31 cellular contexts compared by ENCODE assay signal in the genomic region with DNA sequence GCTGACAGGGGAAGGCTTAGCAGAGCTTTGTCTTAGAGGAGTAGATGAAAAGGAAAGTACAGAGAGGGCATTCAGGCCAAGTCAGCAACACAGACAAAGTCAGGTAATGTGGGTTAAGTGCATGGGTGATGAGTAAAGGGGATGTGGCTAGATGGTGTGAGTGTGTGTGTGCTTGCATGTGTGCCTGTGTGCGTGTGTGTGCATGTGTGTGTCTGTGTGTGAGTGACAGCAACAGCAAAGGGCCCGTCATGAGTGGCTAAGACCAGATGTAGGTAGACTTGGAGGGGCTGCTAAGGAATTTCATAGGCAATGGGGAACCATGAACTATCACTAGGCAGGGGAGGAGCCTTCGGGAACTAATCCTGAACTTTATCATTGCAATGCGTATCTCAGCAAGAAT. TPM values are rescaled to one million over a fixed set of nuclear protein-coding genes. Genes with fewer than 3 reads are reported as not detected.
"Had no signal": no experiment of that assay in that cellular context is flagged by ENCODE, and none has a peak within 500 bp of the region (broad histone marks: within the 10 kb centered on the region; RNA-seq: fewer than 3 reads in every experiment).

No MANE protein-coding gene starts in this region.

- H3K9ac ChIP-seq: parathyroid adenoma had no signal

- H3K9me3 ChIP-seq: esophagus muscularis mucosa, gastroesophageal sphincter, heart left ventricle, neutrophil, prostate gland, right atrium auricular region, thyroid gland, vagina had no signal

- H3K4me3 Mint-ChIP-seq: natural killer cell; stimulated activated effector memory CD8-positive, alpha-beta T cell treated with anti-CD3 and anti-CD28 coated beads, Interleukin-12 subunit alpha, Interleukin-12 subunit beta, amount 100 ng/mL, for 72 hours had no signal

- H3K4me3 ChIP-seq: dorsolateral prefrontal cortex, esophagus muscularis mucosa, gastroesophageal sphincter, heart left ventricle, hepatocyte, lung, prostate gland, right atrium auricular region, smooth muscle cell, stomach, thyroid gland, vagina had no signal

- H3K4me2 ChIP-seq: hepatocyte, smooth muscle cell had no signal

- H2AFZ ChIP-seq: hepatocyte, parathyroid adenoma had no signal

- H3K4me1 ChIP-seq: foreskin keratinocyte, gastroesophageal sphincter, parathyroid adenoma, prostate gland had no signal

- H3K9me3 Mint-ChIP-seq: natural killer cell; stimulated activated effector memory CD8-positive, alpha-beta T cell treated with anti-CD3 and anti-CD28 coated beads, Interleukin-12 subunit alpha, Interleukin-12 subunit beta, amount 100 ng/mL, for 72 hours had no signal

- ATAC-seq: foreskin keratinocyte; gastroesophageal sphincter; heart left ventricle; left lobe of liver; natural killer cell; sciatic nerve; stimulated activated effector memory CD8-positive, alpha-beta T cell treated with anti-CD3 and anti-CD28 coated beads, Interleukin-12 subunit alpha, Interleukin-12 subunit beta, amount 100 ng/mL, for 72 hours had no signal

- H3K79me2 ChIP-seq: hepatocyte, parathyroid adenoma had no signal

- H3K27me3 ChIP-seq: thyroid gland had no signal

- DNase-seq: effector CD4-positive, alpha-beta T cell; kidney; natural killer cell; stimulated activated CD4-positive, alpha-beta T cell treated with anti-CD3 and anti-CD28 coated beads, Interleukin-2, amount 100 ng/mL, for 24 hours; stimulated activated CD4-positive, alpha-beta T cell treated with anti-CD3 and anti-CD28 coated beads, Interleukin-4, amount 100 ng/mL, for 24 hours; stimulated activated naive CD4-positive, alpha-beta T cell treated with Interleukin-2 at 50 U/mL for 16 hours; stomach; thyroid gland; trophoblast cell had no signal

- FAIRE-seq: colon, kidney had no signal

- H3K36me3 ChIP-seq: esophagus muscularis mucosa, gastroesophageal sphincter, heart left ventricle, neutrophil, prostate gland, right atrium auricular region, stomach, thyroid gland, vagina had no signal

- H3K27ac ChIP-seq: dorsolateral prefrontal cortex, epithelial cell of prostate, esophagus muscularis mucosa, foreskin keratinocyte, gastroesophageal sphincter, heart left ventricle, hepatocyte, neutrophil, parathyroid adenoma, prostate gland, right atrium auricular region, stomach, thyroid gland, vagina had no signal

- H3K27ac Mint-ChIP-seq: natural killer cell; stimulated activated effector memory CD8-positive, alpha-beta T cell treated with anti-CD3 and anti-CD28 coated beads, Interleukin-12 subunit alpha, Interleukin-12 subunit beta, amount 100 ng/mL, for 72 hours had no signal

- H3K36me3 Mint-ChIP-seq: natural killer cell; stimulated activated effector memory CD8-positive, alpha-beta T cell treated with anti-CD3 and anti-CD28 coated beads, Interleukin-12 subunit alpha, Interleukin-12 subunit beta, amount 100 ng/mL, for 72 hours had no signal

- H3K4me1 Mint-ChIP-seq: natural killer cell; stimulated activated effector memory CD8-positive, alpha-beta T cell treated with anti-CD3 and anti-CD28 coated beads, Interleukin-12 subunit alpha, Interleukin-12 subunit beta, amount 100 ng/mL, for 72 hours had no signal

RNA-seq across cellular contexts. Expression of gene GPR78, which starts 2.2 kb away (rescaled TPM):
- total RNA-seq: esophagus muscularis mucosa, foreskin keratinocyte, gastroesophageal sphincter, kidney, left lobe of liver, liver, mononuclear cell, natural killer cell, right atrium auricular region, smooth muscle cell, subcutaneous adipose tissue, thyroid gland had no signal
- polyA plus RNA-seq: foreskin keratinocyte, heart left ventricle, liver, neural cell had no signal

RNA-seq across cellular contexts. Expression of gene CPZ, which starts 14.6 kb away (rescaled TPM):
- total RNA-seq: foreskin keratinocyte, mononuclear cell, natural killer cell had no signal
- polyA plus RNA-seq: foreskin keratinocyte, neural cell had no signal
